Comparison of ENCODE assay signal across 8 cellular contexts in genomic region chr3:124886168-124887051, GRCh38. TPM values are rescaled to one million over a fixed set of nuclear protein-coding genes. Genes with fewer than 3 reads are reported as not detected.
A peak's percentile ranks its signal among the peaks of the same experiment; 100 is the strongest.
DNase-seq lines count a peak whose midpoint lies in the region; ATAC-seq, FAIRE-seq and TF ChIP-seq lines count a peak whose summit lies in the region.
"Had no signal": no experiment of that assay in that cellular context is flagged by ENCODE, and none has a peak within 500 bp of the region (broad histone marks: within the 10 kb centered on the region; RNA-seq: fewer than 3 reads in every experiment).

No MANE protein-coding gene starts in this region.

- H3K4me3 ChIP-seq in HEK293 (ENCODE audit: low read depth, low read length) (peak overlapping the region; percentile 58), PC-3 (ENCODE audit: low read length) (peak overlapping the region; percentile 82)

- no peaks in the 10 kb centered on the region for H3K9me3 ChIP-seq in HEK293 (ENCODE audit: control insufficient read depth, insufficient read depth, low read depth, low read length)
- H3K9me3 ChIP-seq in PC-3 (ENCODE audit: low read length): no peaks in the 10 kb centered on the region

- H4K20me1 ChIP-seq in PC-3 (ENCODE audit: low read length): no peaks in the 10 kb centered on the region

- H3K4me1 Mint-ChIP-seq in activated naive CD8-positive, alpha-beta T cell treated with anti-CD3 and anti-CD28 coated beads, Interleukin-2, amount 10 ng/mL, durations not matched to agents 7 days and 5 days: peaks cover 5% of the 10 kb centered on the region

- peak overlapping the region; percentile 81 for H3K4me2 ChIP-seq in PC-3 (ENCODE audit: low read length)

- peak; percentile 33 for FAIRE-seq in GM12892 (lab: Jason Lieb, UNC)

- peak overlapping the region; percentile 64 for H3K4me3 Mint-ChIP-seq in activated naive CD8-positive, alpha-beta T cell treated with anti-CD3 and anti-CD28 coated beads, Interleukin-2, amount 10 ng/mL, durations not matched to agents 7 days and 5 days

- H3K27me3 Mint-ChIP-seq in activated naive CD8-positive, alpha-beta T cell treated with anti-CD3 and anti-CD28 coated beads, Interleukin-2, amount 10 ng/mL, durations not matched to agents 7 days and 5 days: peaks cover 61% of the 10 kb centered on the region

- POLR2A ChIA-PET in HEK293 (lab: Yijun Ruan, JAX): interaction anchor here (1.0 kb wide), 1 partner anchor 114 kb away, joined by 4 read pairs; no protein-coding TSS in a partner anchor
- POLR2A ChIA-PET in PC-3 (lab: Charles Lee; ENCODE audit: unreplicated experiment): no interaction called here
- POLR2A ChIA-PET in activated naive CD8-positive, alpha-beta T cell treated with anti-CD3 and anti-CD28 coated beads, Interleukin-2, amount 10 ng/mL, durations not matched to agents 7 days and 5 days (lab: Charles Lee): no interaction called here

- no peaks in the 10 kb centered on the region for H3K4me1 ChIP-seq in HEK293 (ENCODE audit: control insufficient read depth, insufficient read depth, low read length)
- peaks cover 40% of the 10 kb centered on the region for H3K4me1 ChIP-seq in PC-3 (ENCODE audit: insufficient read depth, low read length)

- no peak overlapping the region for H3K27ac Mint-ChIP-seq in activated naive CD8-positive, alpha-beta T cell treated with anti-CD3 and anti-CD28 coated beads, Interleukin-2, amount 10 ng/mL, durations not matched to agents 7 days and 5 days

- H3F3A ChIP-seq in PC-3 (ENCODE audit: low read length, unreplicated experiment): no peaks in the 10 kb centered on the region

- no peaks in the 10 kb centered on the region for H3K36me3 ChIP-seq in HEK293 (ENCODE audit: control insufficient read depth in 2 of 2, insufficient read depth in 1 of 2, low read length in 2 of 2)
- no peaks in the 10 kb centered on the region for H3K36me3 ChIP-seq in PC-3 (ENCODE audit: low read depth, low read length)

- H3K9me3 Mint-ChIP-seq in activated naive CD8-positive, alpha-beta T cell treated with anti-CD3 and anti-CD28 coated beads, Interleukin-2, amount 10 ng/mL, durations not matched to agents 7 days and 5 days: no peaks in the 10 kb centered on the region

- intact Hi-C loops in PC-3 (cut with micrococcal nuclease) (loop anchor here (1.0 kb wide), 1 partner anchor 7 kb away; no protein-coding TSS in a partner anchor), left ventricle myocardium superior (cut with micrococcal nuclease) (loop anchor here (5.0 kb wide), 1 partner anchor 114 kb away; no protein-coding TSS in a partner anchor), posterior vena cava (cut with DNase I) (loop anchor here in 1 of 2 donors (5.0 kb wide), 1 partner anchor 104 kb away; no protein-coding TSS in a partner anchor)

- H3K9me2 ChIP-seq in PC-3 (replicated peaks; ENCODE audit: low read length): no peaks in the 10 kb centered on the region

- no peak for TF ChIP-seq POLR2A in GM12892 (IDR thresholded peaks at IDR 0.05; ENCODE audit: low read depth, low read length)

- BruUV-seq in PC-3 (replicated peaks; lab: Mats Ljungman, UMichigan): no TSS peak

- peak overlapping the region; percentile 74 for H3K9ac ChIP-seq in PC-3 (ENCODE audit: low read length)

- no peak for TF ChIP-seq CTCF in HEK293 (tag by site-specific recombination; IDR thresholded peaks at IDR 0.05)
- no peak for TF ChIP-seq CTCF in PC-3 (conservative IDR thresholded peaks at IDR 0.05; ENCODE audit: low read depth, low read length)

- H3K36me3 Mint-ChIP-seq in activated naive CD8-positive, alpha-beta T cell treated with anti-CD3 and anti-CD28 coated beads, Interleukin-2, amount 10 ng/mL, durations not matched to agents 7 days and 5 days: no peaks in the 10 kb centered on the region

- H3K27ac ChIP-seq in HEK293 (ENCODE audit: extremely low read depth, low read depth, low read length) (peak overlapping the region; percentile 74; the same call in 1 of the 2 replicates), PC-3 (ENCODE audit: low read length) (peak overlapping the region; percentile 32; the same call in 1 of the 2 replicates)

- H3K79me2 ChIP-seq in PC-3 (ENCODE audit: low read length): peaks cover 24% of the 10 kb centered on the region

- peak; percentile 53 for DNase-seq in GM12892 (ENCODE audit: insufficient read length)
- peak; percentile 49 for DNase-seq in PC-3
- DNase-seq in activated naive CD8-positive, alpha-beta T cell treated with anti-CD3 and anti-CD28 coated beads, Interleukin-2, amount 10 ng/mL, durations not matched to agents 7 days and 5 days: peak; percentile 56
- DNase-seq in left ventricle myocardium superior: peak; percentile 66
- DNase-seq in posterior vena cava (ENCODE audit: low spot score): peak; percentile 86
- no peak for DNase-seq in GOT3 (lab: John Stamatoyannopoulos, UW)

- no peaks in the 10 kb centered on the region for H3K27me3 ChIP-seq in PC-3 (ENCODE audit: low read length)

- ATAC-seq in PC-3 (peak; percentile 56), left ventricle myocardium superior (peak; percentile 59)
- ATAC-seq in activated naive CD8-positive, alpha-beta T cell treated with anti-CD3 and anti-CD28 coated beads, Interleukin-2, amount 10 ng/mL, durations not matched to agents 7 days and 5 days (ENCODE audit: low read depth): peak; percentile 71

- CTCF ChIA-PET in HEK293 (lab: Yijun Ruan, JAX) (interaction anchor here (0.6 kb wide), 1 partner anchor 8 kb away, joined by 3 read pairs; no protein-coding TSS in a partner anchor), PC-3 (lab: Charles Lee) (no interaction called here)

- H2AFZ ChIP-seq in PC-3 (ENCODE audit: low read length): peak overlapping the region; percentile 61; the same call in 1 of the 2 replicates

TF ChIP-seq in HEK293, 187 proteins besides CTCF, POLR2A, EP300 and RAD21 (continues in another document):
- TF ChIP-seq SP2 (tag by site-specific recombination; IDR thresholded peaks at IDR 0.05) (peak; percentile 32; the same call in 1 of the 2 replicates), PATZ1 (tag by site-specific recombination; IDR thresholded peaks at IDR 0.05) (peak; percentile 41; the same call in 1 of the 2 replicates), ZBTB20 (tag by site-specific recombination; IDR thresholded peaks at IDR 0.05) (peak; percentile 80; the same call in 1 of the 2 replicates), ZIC2 (tag by site-specific recombination; IDR thresholded peaks at IDR 0.05) (peak; percentile 59), ZBTB8A (tag by site-specific recombination; IDR thresholded peaks at IDR 0.05) (peak; percentile 92), ZNF335 (tag by site-specific recombination; conservative IDR thresholded peaks at IDR 0.05) (peak; percentile 60; the same call in 1 of the 2 replicates), ZNF626 (tag by site-specific recombination; IDR thresholded peaks at IDR 0.05) (no peak), ZBTB11 (tag by site-specific recombination; conservative IDR thresholded peaks at IDR 0.05; ENCODE audit: low read depth) (no peak), ZNF843 (tag by site-specific recombination; IDR thresholded peaks at IDR 0.05) (no peak), ZNF561 (tag by site-specific recombination; IDR thresholded peaks at IDR 0.05; ENCODE audit: borderline replicate concordance) (0 out of 2 replicates have a peak, but pooled peaks have one; percentile 29), GLIS1 (tag by site-specific recombination; IDR thresholded peaks at IDR 0.05) (peak; percentile 64), SP3 (tag by site-specific recombination; IDR thresholded peaks at IDR 0.05) (peak; percentile 26)

RNA-seq across cellular contexts. Expression of gene ITGB5, which starts 0.8 kb away (rescaled TPM):
- 0.72 TPM for polyA plus RNA-seq in GM12892 (2012; ENCODE audit: missing spikeins)
- 67.2 and 89.4 TPM in 2 replicates for total RNA-seq in PC-3 (2014; rRNA removed)
- 1 to 10 TPM; 2.0 to 3.7 TPM for total RNA-seq in activated naive CD8-positive, alpha-beta T cell treated with anti-CD3 and anti-CD28 coated beads, Interleukin-2, amount 10 ng/mL, durations not matched to agents 7 days and 5 days
- 109 TPM for total RNA-seq in left ventricle myocardium superior
- 100 to 1,000 TPM; 250 to 292 TPM for total RNA-seq in posterior vena cava

RNA-seq across cellular contexts. Expression of gene MUC13, which starts 48.1 kb away (rescaled TPM):
- 0.38 TPM for polyA plus RNA-seq in GM12892 (2012; ENCODE audit: missing spikeins)
- total RNA-seq in PC-3 (2014; rRNA removed) (0.04 TPM in 1 of 2 replicates, not detected in the other), left ventricle myocardium superior (not detected), posterior vena cava (under 1 TPM in 1 of 2 donors, not detected in 1; 0.10 TPM)
- total RNA-seq in activated naive CD8-positive, alpha-beta T cell treated with anti-CD3 and anti-CD28 coated beads, Interleukin-2, amount 10 ng/mL, durations not matched to agents 7 days and 5 days: not detected
- total RNA-seq: glomerular endothelial cell had no signal

Comparison
In these comparisons a context has a peak if more than half of its experiments do, and no peak if none do; other contexts are left out.
1. RNA of gene ITGB5, which starts 0.8 kb away (total RNA-seq): 250 to 292 TPM in posterior vena cava, 109 TPM in left ventricle myocardium superior (single experiment) and 67.2 to 89.4 TPM in PC-3; 2.0 to 3.7 TPM in activated naive CD8-positive, alpha-beta T cell treated with anti-CD3 and anti-CD28 coated beads, Interleukin-2, amount 10 ng/mL, durations not matched to agents 7 days and 5 days; every median in the first group is over 10 times any median in the second.
2. Peak in every context shown above with its lines, with median percentiles within 50 percentile points of each other: ATAC-seq.